8 cellular contexts compared by ENCODE assay signal in genomic region chr11:114159802-114160588, GRCh38.
DNase-seq lines count a peak whose midpoint lies in the region; ATAC-seq and TF ChIP-seq lines count a peak whose summit lies in the region.

No MANE protein-coding gene starts in this region.

- H3K4me2 ChIP-seq in mammary epithelial cell (ENCODE audit: insufficient read depth, low read depth, low read length) = peak overlapping the region; percentile 76

- DNase-seq in DMS53 (lab: John Stamatoyannopoulos, UW) (peak; percentile 98), NCI-H2171 (lab: John Stamatoyannopoulos, UW) (peak; percentile 93), activated B cell treated with CpG ODN at 0.5 μM for 24 hours (peak; percentile 79), mammary epithelial cell (peak; percentile 97), iris pigment epithelial cell (ENCODE audit: low read depth) (peak; percentile 98), smooth muscle cell of the brain vasculature (ENCODE audit: low read depth, low spot score) (peak; percentile 99), SKM-1 (lab: John Stamatoyannopoulos, UW; ENCODE audit: unreplicated experiment) (no peak)

- H3K4me3 Mint-ChIP-seq in activated B cell treated with CpG ODN at 0.5 μM for 24 hours = peak overlapping the region; percentile 62

- BruUV-seq in mammary epithelial cell (replicated peaks; lab: Mats Ljungman, UMichigan) = TSS peak; percentile 83

- no peaks in the 10 kb centered on the region for H3K9me3 Mint-ChIP-seq in activated B cell treated with CpG ODN at 0.5 μM for 24 hours

- H3K4me1 Mint-ChIP-seq in activated B cell treated with CpG ODN at 0.5 μM for 24 hours = peaks cover 72% of the 10 kb centered on the region

- POLR2A ChIA-PET in activated B cell treated with CpG ODN at 0.5 μM for 24 hours (lab: Charles Lee) = interaction anchor here (0.6 to 2.8 kb wide), 6 partner anchors 16 to 183 kb away, joined by 3 to 12 read pairs (median 7); no protein-coding TSS in a partner anchor

- H3K4me3 ChIP-seq in mammary epithelial cell (replicated peaks in 1 of 3; ENCODE audit: insufficient read depth in 1 of 3, low read depth in 2 of 3, low read length in 3 of 3) = peak overlapping the region; percentile 10 to 33 (median 26)

- in situ Hi-C loops in mammary epithelial cell (cut with MboI; ENCODE audit: low sequenced_read_pairs in 2 of 2) = no loop called here

- 1% methylated on average over 12 of the region's 18 CpGs for WGBS in mammary epithelial cell (ENCODE audit: low coverage, missing lambda C conversion rate)

- intact Hi-C loops in activated B cell treated with CpG ODN at 0.5 μM for 24 hours (cut with micrococcal nuclease) (loop anchor here (1.0 to 10.0 kb wide), 4 partner anchors 27 to 245 kb away; partner anchors contain the start of genes C11orf71 and RBM7), mammary epithelial cell (cut with micrococcal nuclease) (loop anchor here (1.0 to 10.0 kb wide), 6 partner anchors 20 to 845 kb away; partner anchors contain the start of genes C11orf71, NNMT, RBM7 and TTC12)

- H3K27ac Mint-ChIP-seq in activated B cell treated with CpG ODN at 0.5 μM for 24 hours = peak overlapping the region; percentile 82

- H2AFZ ChIP-seq in mammary epithelial cell (ENCODE audit: low read depth, low read length) = peak overlapping the region; percentile 40

- CTCF ChIA-PET in activated B cell treated with CpG ODN at 0.5 μM for 24 hours (lab: Charles Lee) = interaction anchor here (0.9 to 2.8 kb wide), 6 partner anchors 20 to 264 kb away, joined by 3 to 16 read pairs (median 4); no protein-coding TSS in a partner anchor
- CTCF ChIA-PET in mammary epithelial cell (lab: Charles Lee; ENCODE audit: low non-redundant PET) = interaction anchor here (0.6 kb wide), 2 partner anchors 54 to 116 kb away, joined by 3 to 4 read pairs; no protein-coding TSS in a partner anchor

- H4K20me1 ChIP-seq in mammary epithelial cell (ENCODE audit: insufficient read depth, low read length) = no peaks in the 10 kb centered on the region

- H3K9me3 ChIP-seq in mammary epithelial cell (replicated peaks; ENCODE audit: insufficient read depth, low read length) = no peaks in the 10 kb centered on the region

- H3K27me3 Mint-ChIP-seq in activated B cell treated with CpG ODN at 0.5 μM for 24 hours = no peaks in the 10 kb centered on the region

- H3K4me1 ChIP-seq in mammary epithelial cell (ENCODE audit: insufficient read depth, low read length) = peaks cover 58% of the 10 kb centered on the region

- H3K9ac ChIP-seq in mammary epithelial cell (ENCODE audit: insufficient read depth, low read length) = peak overlapping the region; percentile 75

- no peaks in the 10 kb centered on the region for H3K79me2 ChIP-seq in mammary epithelial cell (ENCODE audit: insufficient read depth, low read length)

- H3K36me3 ChIP-seq in mammary epithelial cell (ENCODE audit: insufficient read depth, low read length) = no peaks in the 10 kb centered on the region

- H3K27me3 ChIP-seq in mammary epithelial cell (ENCODE audit: insufficient read depth, low read length) = no peaks in the 10 kb centered on the region

- no peaks in the 10 kb centered on the region for H3K36me3 Mint-ChIP-seq in activated B cell treated with CpG ODN at 0.5 μM for 24 hours (ENCODE audit: low read depth)

- dilution Hi-C loops in mammary epithelial cell (cut with HindIII; ENCODE audit: low sequenced_read_pairs) = no loop called here

- ATAC-seq in HG02981 (IDR thresholded peaks at IDR 0.05; ENCODE audit: unreplicated experiment) (peak; percentile 79), activated B cell treated with CpG ODN at 0.5 μM for 24 hours (ENCODE audit: low read depth) (peak; percentile 95)

- no peak for TF ChIP-seq CTCF in activated B cell treated with CpG ODN at 0.5 μM for 24 hours (IDR thresholded peaks at IDR 0.05)
- TF ChIP-seq CTCF in mammary epithelial cell (conservative IDR thresholded peaks at IDR 0.05 in 1 of 2, IDR thresholded peaks at IDR 0.05 in 1 of 2; ENCODE audit: extremely low read depth in 1 of 2, insufficient read depth in 1 of 2, low read depth in 1 of 2, low read length in 2 of 2) = no peak

- peak overlapping the region; percentile 89 for H3K27ac ChIP-seq in mammary epithelial cell (ENCODE audit: insufficient read depth, low read depth, low read length)
